In the genomic region with DNA sequence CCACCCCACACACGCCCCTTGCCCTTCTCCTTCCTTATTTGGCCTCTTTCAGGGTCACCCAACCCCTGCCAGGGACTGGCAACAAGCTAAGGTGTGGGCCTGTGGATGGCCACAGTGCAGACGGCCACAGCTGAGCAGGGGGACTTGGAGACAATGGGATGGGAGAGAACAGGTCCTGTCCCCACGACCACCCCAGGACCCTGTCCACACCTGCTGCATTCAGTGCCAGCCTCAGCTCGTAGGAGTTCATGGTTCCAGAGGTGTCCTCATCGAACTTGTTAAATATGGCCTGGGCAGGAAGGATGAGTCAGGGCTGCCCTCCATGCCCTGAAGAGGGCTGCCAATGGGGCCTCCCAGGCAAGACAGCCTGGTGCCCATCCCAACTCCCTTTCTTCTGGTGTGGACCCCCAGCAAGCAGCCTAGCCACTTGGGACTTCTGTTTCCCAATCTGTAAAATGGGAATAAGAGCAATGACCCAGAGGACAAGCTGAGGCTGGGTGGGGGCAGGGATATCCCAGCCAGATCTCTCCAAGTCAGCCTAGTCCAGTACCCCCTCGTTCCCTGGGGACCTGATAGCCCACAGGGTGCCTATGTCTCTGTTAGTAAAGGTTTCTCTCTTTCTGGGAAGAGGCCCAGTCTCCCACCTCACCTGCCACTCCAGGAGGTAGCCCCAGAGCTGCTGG, we compare ENCODE assay signal across 8 cellular contexts. TPM values are rescaled to one million over a fixed set of nuclear protein-coding genes. Genes with fewer than 3 reads are reported as not detected.
A peak's percentile ranks its signal among the peaks of the same experiment; 100 is the strongest.
DNase-seq lines count a peak whose midpoint lies in the region.

No MANE protein-coding gene starts in this region.

- H3K4me3 ChIP-seq in SJSA1 (no peak overlapping the region), esophagus (ENCODE audit: low read depth in 1 of 2, low read length in 2 of 2) (no peak overlapping the region), skeletal muscle tissue (ENCODE audit: low read length in 3 of 3) (no peak overlapping the region)

- H3K4me1 ChIP-seq in SJSA1 (replicated peaks), result peaks cover 12% of the 10 kb centered on the region
- peaks cover 3 to 18% of the 10 kb centered on the region in 2 donors for H3K4me1 ChIP-seq in esophagus (ENCODE audit: control insufficient read depth in 2 of 2, insufficient read depth in 2 of 2, low read length in 1 of 2)
- H3K4me1 ChIP-seq in skeletal muscle tissue (ENCODE audit: control insufficient read depth in 3 of 3, insufficient read depth in 3 of 3, low read length in 3 of 3), result peaks cover 15 to 26% (median 25%) of the 10 kb centered on the region in 3 donors

- H3K9me3 ChIP-seq in SJSA1 (replicated peaks), result no peaks in the 10 kb centered on the region
- H3K9me3 ChIP-seq in esophagus (ENCODE audit: control insufficient read depth in 2 of 2, insufficient read depth in 1 of 2, low read depth in 1 of 2, low read length in 1 of 2), result no peaks in the 10 kb centered on the region
- H3K9me3 ChIP-seq in skeletal muscle tissue (ENCODE audit: control insufficient read depth in 3 of 3, low read length in 3 of 3), result no peaks in the 10 kb centered on the region

- WGBS in esophagus, 2 donors, result 50 to 58% methylated on average over 6 of the region's 6 CpGs

- peak overlapping the region in 1 of 3 donors; percentile 25 for H3K9ac ChIP-seq in skeletal muscle tissue (ENCODE audit: low read depth in 1 of 3, low read length in 3 of 3)

- H3K27ac ChIP-seq in SJSA1 (no peak overlapping the region), esophagus (ENCODE audit: low read depth in 2 of 2, low read length in 1 of 2) (peak overlapping the region; percentile 83 to 88), skeletal muscle tissue (ENCODE audit: low read depth, low read length) (peak overlapping the region; percentile 5)

- no peaks in the 10 kb centered on the region for H3K27me3 ChIP-seq in SJSA1 (replicated peaks)
- no peaks in the 10 kb centered on the region for H3K27me3 ChIP-seq in esophagus (ENCODE audit: control insufficient read depth in 1 of 2, insufficient read depth in 2 of 2, low read length in 2 of 2)
- H3K27me3 ChIP-seq in skeletal muscle tissue (ENCODE audit: control insufficient read depth in 3 of 3, insufficient read depth in 3 of 3, low read length in 3 of 3), result peaks cover 0 to 4% (median 2%) of the 10 kb centered on the region in 3 donors

- H3K36me3 ChIP-seq in SJSA1 (peaks cover 34% of the 10 kb centered on the region), esophagus (ENCODE audit: control insufficient read depth in 2 of 2, insufficient read depth in 2 of 2, low read length in 1 of 2) (peaks cover 0 to 22% of the 10 kb centered on the region in 2 donors), skeletal muscle tissue (ENCODE audit: control insufficient read depth in 3 of 3, insufficient read depth in 3 of 3, low read length in 3 of 3) (peaks cover 10 to 20% (median 15%) of the 10 kb centered on the region in 3 donors)

- DNase-seq in GM03348 (ENCODE audit: low spot score) (peak; percentile 47), SJSA1 (ENCODE audit: low read depth in 1 of 2, low spot score in 2 of 2) (peak; percentile 36 to 42), DMS 273 treated with DMSO at 0.1 percent for 48 hours (lab: John Stamatoyannopoulos, UW) (no peak), NCI-H2107 (lab: John Stamatoyannopoulos, UW) (no peak), amygdala (lab: John Stamatoyannopoulos, UW) (no peak)
- no peak for DNase-seq in activated CD4-positive, alpha-beta T cell treated with anti-CD3 and anti-CD28 coated beads for 1 hour

RNA-seq across cellular contexts. Expression of a gene that starts 10.6 kb away (rescaled TPM):
- total RNA-seq in SJSA1 (2014; rRNA removed; shearing (Covaris generic)), result not detected in 2 replicates
- polyA plus RNA-seq in esophagus, result 10 to 100 TPM in 1 of 2 donors, 1 to 10 TPM in 1; 4.1 to 12.3 TPM
- total RNA-seq in skeletal muscle tissue, result 0.52 TPM

RNA-seq across cellular contexts. Expression of a gene that starts 39.7 kb away (rescaled TPM):
- not detected in 2 replicates for total RNA-seq in SJSA1 (2014; rRNA removed; shearing (Covaris generic))
- polyA plus RNA-seq in esophagus, result 1,000 to 10,000 TPM in 1 of 2 donors, 100 to 1,000 TPM in 1; 405 to 2,874 TPM
- 1.0 TPM for total RNA-seq in skeletal muscle tissue

RNA-seq across cellular contexts. Expression of a gene that starts 55.4 kb away (rescaled TPM):
- total RNA-seq in SJSA1 (2014; rRNA removed; shearing (Covaris generic)), result not detected in 2 replicates
- 1,000 to 10,000 TPM; 3,260 to 6,105 TPM for polyA plus RNA-seq in esophagus
- not detected for total RNA-seq in skeletal muscle tissue

Comparison
In these comparisons a context has a peak if more than half of its experiments do, and no peak if none do; other contexts are left out.
1. DNase-seq: peak in GM03348 (single experiment) and SJSA1 (2 of 2); none in DMS 273 treated with DMSO at 0.1 percent for 48 hours (single experiment), NCI-H2107 (single experiment), amygdala (0 of 56) and activated CD4-positive, alpha-beta T cell treated with anti-CD3 and anti-CD28 coated beads for 1 hour (single experiment).